In the genomic region with DNA sequence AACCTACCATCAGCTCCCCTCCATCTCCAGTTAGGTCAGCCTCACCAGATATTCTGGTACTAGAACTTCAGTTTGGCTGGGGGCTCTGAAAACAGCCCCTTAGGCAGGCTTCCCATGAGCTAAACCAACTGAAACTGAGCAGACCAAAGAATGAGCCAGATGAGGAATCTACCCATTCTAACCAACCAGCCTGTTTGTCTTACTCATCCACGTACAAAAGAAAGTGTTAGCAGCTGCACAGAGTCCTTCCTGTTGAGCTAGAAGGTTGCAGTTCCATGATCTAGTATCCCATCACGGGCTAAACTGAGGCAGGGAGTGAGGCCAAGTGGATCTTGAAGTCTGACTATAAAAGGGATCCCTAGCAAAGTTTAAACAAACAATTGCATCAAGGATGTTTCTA, we compare ENCODE assay signal across 20 cellular contexts. TPM values are rescaled to one million over a fixed set of nuclear protein-coding genes. Genes with fewer than 3 reads are reported as not detected.
"Had no signal": no experiment of that assay in that cellular context is flagged by ENCODE, and none has a peak within 500 bp of the region (broad histone marks: within the 10 kb centered on the region; RNA-seq: fewer than 3 reads in every experiment).

No MANE protein-coding gene starts in this region.

- H3K4me1 ChIP-seq: esophagus squamous epithelium, pancreas, right lobe of liver, testis had no signal

- H2AFZ ChIP-seq: hepatocyte had no signal

- H3K27ac ChIP-seq: esophagus squamous epithelium, hepatocyte, pancreas, right lobe of liver, testis had no signal

- H3K27ac Mint-ChIP-seq: activated naive CD4-positive, alpha-beta T cell treated with anti-CD3 and anti-CD28 coated beads for 36 hours; naive thymus-derived CD8-positive, alpha-beta T cell; type B pancreatic cell had no signal

- H3K4me3 ChIP-seq: esophagus squamous epithelium, hepatocyte, pancreas, right lobe of liver, testis had no signal

- H3K4me2 ChIP-seq: hepatocyte had no signal

- H3K27me3 Mint-ChIP-seq: type B pancreatic cell had no signal

- H3K9me3 ChIP-seq: esophagus squamous epithelium, pancreas, right lobe of liver, testis had no signal

- H3K36me3 Mint-ChIP-seq: naive thymus-derived CD8-positive, alpha-beta T cell; type B pancreatic cell had no signal

- ATAC-seq: left cardiac atrium; naive thymus-derived CD8-positive, alpha-beta T cell; pancreas; right lobe of liver had no signal

- H3K79me2 ChIP-seq: hepatocyte had no signal

- DNase-seq: activated CD4-positive, alpha-beta T cell treated with anti-CD3 and anti-CD28 coated beads, Interleukin-2, amount 50 U/mL, for 1 hour; activated naive CD4-positive, alpha-beta T cell treated with anti-CD3 and anti-CD28 coated beads for 36 hours; aorta; effector CD4-positive, alpha-beta T cell; esophagus squamous epithelium; left cardiac atrium; mesendoderm; naive thymus-derived CD8-positive, alpha-beta T cell; pancreas; right lobe of liver; small intestine; stimulated activated CD4-positive, alpha-beta T cell treated with anti-CD3 and anti-CD28 coated beads, Interleukin-15, amount 100 ng/mL, for 24 hours; stimulated activated CD4-positive, alpha-beta T cell treated with anti-CD3 and anti-CD28 coated beads, Interleukin-2, amount 100 ng/mL, for 48 hours; T1000; testis had no signal

- H3K4me1 Mint-ChIP-seq: naive thymus-derived CD8-positive, alpha-beta T cell had no signal

- H3K27me3 ChIP-seq: esophagus squamous epithelium, hepatocyte, right lobe of liver, testis had no signal

- H3K4me3 Mint-ChIP-seq: activated naive CD4-positive, alpha-beta T cell treated with anti-CD3 and anti-CD28 coated beads for 36 hours; naive thymus-derived CD8-positive, alpha-beta T cell; type B pancreatic cell had no signal

- H3K9me3 Mint-ChIP-seq: activated naive CD4-positive, alpha-beta T cell treated with anti-CD3 and anti-CD28 coated beads for 36 hours; naive thymus-derived CD8-positive, alpha-beta T cell; type B pancreatic cell had no signal

- H3K36me3 ChIP-seq: esophagus squamous epithelium, pancreas, right lobe of liver had no signal

RNA-seq across cellular contexts. Expression of a gene that starts 17.5 kb away (rescaled TPM):
- total RNA-seq: activated naive CD4-positive, alpha-beta T cell treated with anti-CD3 and anti-CD28 coated beads for 36 hours; aorta; esophagus squamous epithelium; glomerular endothelial cell; left cardiac atrium; lower leg skin; naive thymus-derived CD8-positive, alpha-beta T cell; pancreas; pulmonary artery endothelial cell; right lobe of liver had no signal

RNA-seq across cellular contexts. Expression of a gene that starts 20.0 kb away (rescaled TPM):
- total RNA-seq: activated naive CD4-positive, alpha-beta T cell treated with anti-CD3 and anti-CD28 coated beads for 36 hours; aorta; esophagus squamous epithelium; glomerular endothelial cell; hepatocyte; left cardiac atrium; lower leg skin; naive thymus-derived CD8-positive, alpha-beta T cell; pancreas; pulmonary artery endothelial cell; right lobe of liver had no signal

RNA-seq across cellular contexts. Expression of a gene that starts 25.3 kb away (rescaled TPM):
- total RNA-seq: activated naive CD4-positive, alpha-beta T cell treated with anti-CD3 and anti-CD28 coated beads for 36 hours; aorta; hepatocyte; left cardiac atrium; lower leg skin; pulmonary artery endothelial cell; right lobe of liver had no signal
